Comparison of ENCODE assay signal across 2 cellular contexts in genomic region chr9:124697326-124698200, GRCh38.
TF ChIP-seq lines count a peak whose summit lies in the region.

No MANE protein-coding gene starts in this region.

TF ChIP-seq in A549, 52 proteins besides CTCF, POLR2A, EP300 and RAD21 (continued from another document):
- no peak for TF ChIP-seq REST (IDR thresholded peaks at IDR 0.05)
- no peak for TF ChIP-seq RARB (CRISPR knock-in tag; IDR thresholded peaks at IDR 0.05)
- no peak for TF ChIP-seq FOSB (CRISPR knock-in tag; IDR thresholded peaks at IDR 0.05)
- no peak for TF ChIP-seq HMGXB4 (CRISPR knock-in tag; IDR thresholded peaks at IDR 0.05; ENCODE audit: borderline replicate concordance)
- no peak for TF ChIP-seq HOXB5 (CRISPR knock-in tag; IDR thresholded peaks at IDR 0.05)
- TF ChIP-seq FOSL2 (IDR thresholded peaks at IDR 0.05), result no peak
- no peak for TF ChIP-seq FOSL2 (CRISPR knock-in tag; IDR thresholded peaks at IDR 0.05)
- TF ChIP-seq BHLHE40 (IDR thresholded peaks at IDR 0.05; ENCODE audit: low read depth, low read length), result no peak
- TF ChIP-seq NR3C1 (IDR thresholded peaks at IDR 0.05), result no peak

TF ChIP-seq in K562, 482 proteins besides CTCF, POLR2A, EP300 and RAD21:
- no peak for TF ChIP-seq CHD7 (IDR thresholded peaks at IDR 0.05; ENCODE audit: low read depth, low read length)
- peak; percentile 57 to 58; a peak in 3 of 4 replicates for TF ChIP-seq KDM1A (IDR thresholded peaks at IDR 0.05)
- no peak for TF ChIP-seq CEBPG (CRISPR knock-in tag; IDR thresholded peaks at IDR 0.05)
- TF ChIP-seq CEBPG (tag; conservative IDR thresholded peaks at IDR 0.05 in 1 of 2, IDR thresholded peaks at IDR 0.05 in 1 of 2), result 0 out of 4 replicates have a peak, but pooled peaks of 1 of the 2 experiments have one; percentile 13
- TF ChIP-seq RFX1 (IDR thresholded peaks at IDR 0.05), result peak; percentile 42
